26 cellular contexts compared by ENCODE assay signal in the genomic region with DNA sequence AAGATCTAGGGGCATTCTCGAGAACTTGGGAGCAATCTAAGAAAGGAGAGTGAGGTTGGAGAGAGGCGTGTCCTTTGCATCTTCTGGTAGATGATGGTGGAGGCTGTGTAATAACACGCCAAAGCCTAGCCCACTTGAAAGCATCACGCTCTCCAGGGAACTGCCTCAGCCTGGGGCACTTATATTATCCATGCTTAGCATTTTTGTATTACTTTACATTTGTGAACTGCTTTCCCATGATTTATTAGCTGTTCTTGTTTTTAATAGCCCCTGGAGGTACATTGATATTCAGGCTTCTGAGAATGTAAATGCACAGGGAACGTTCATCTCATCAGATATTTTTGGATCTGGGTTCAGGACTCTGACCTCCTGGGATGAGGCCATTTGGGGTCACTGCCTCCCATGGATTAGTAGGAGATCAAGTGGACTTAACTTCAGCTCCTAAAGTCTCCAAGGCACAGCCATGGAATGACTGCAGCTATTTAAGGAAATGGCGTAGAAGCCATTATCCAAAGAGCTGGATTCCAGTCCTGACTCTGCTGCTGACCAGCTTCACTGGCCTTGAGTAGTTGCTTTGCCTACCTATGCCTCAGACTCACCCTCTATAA.
DNase-seq lines count a peak whose midpoint lies in the region; ATAC-seq and TF ChIP-seq lines count a peak whose summit lies in the region.
"Had no signal": no experiment of that assay in that cellular context is flagged by ENCODE, and none has a peak within 500 bp of the region (broad histone marks: within the 10 kb centered on the region; RNA-seq: fewer than 3 reads in every experiment).

No MANE protein-coding gene starts in this region.

- H3K27me3 Mint-ChIP-seq in chondrocyte (ENCODE audit: low read depth) (no peaks in the 10 kb centered on the region), osteocyte (ENCODE audit: unreplicated experiment) (no peaks in the 10 kb centered on the region)
- H3K27me3 Mint-ChIP-seq: CD4-positive, alpha-beta memory T cell; effector memory CD8-positive, alpha-beta T cell had no signal

- H3K9me3 Mint-ChIP-seq in chondrocyte (ENCODE audit: low read depth) (no peaks in the 10 kb centered on the region), osteocyte (ENCODE audit: unreplicated experiment) (no peaks in the 10 kb centered on the region)
- H3K9me3 Mint-ChIP-seq: CD4-positive, alpha-beta memory T cell; effector memory CD8-positive, alpha-beta T cell had no signal

- H3K36me3 ChIP-seq in transverse colon = no peaks in the 10 kb centered on the region
- H3K36me3 ChIP-seq: brain microvascular endothelial cell, SJCRH30, tibial nerve had no signal

- H3K4me3 Mint-ChIP-seq in chondrocyte (ENCODE audit: unreplicated experiment) = peak overlapping the region; percentile 22
- no peak overlapping the region for H3K4me3 Mint-ChIP-seq in osteocyte (ENCODE audit: unreplicated experiment)
- H3K4me3 Mint-ChIP-seq: CD4-positive, alpha-beta memory T cell; effector memory CD8-positive, alpha-beta T cell had no signal

- H3K27me3 ChIP-seq in transverse colon = no peaks in the 10 kb centered on the region
- H3K27me3 ChIP-seq: brain microvascular endothelial cell, SJCRH30, tibial nerve had no signal

- ATAC-seq in HG03196 (IDR thresholded peaks at IDR 0.05; ENCODE audit: unreplicated experiment) (no peak), GM21576 (IDR thresholded peaks at IDR 0.05; ENCODE audit: unreplicated experiment) (no peak)
- ATAC-seq: effector memory CD8-positive, alpha-beta T cell had no signal

- no peak overlapping the region for H3K4me3 ChIP-seq in transverse colon
- H3K4me3 ChIP-seq: GM23248, SJCRH30, tibial nerve had no signal

- H3K36me3 Mint-ChIP-seq in chondrocyte (ENCODE audit: low read depth) = peaks cover 6% of the 10 kb centered on the region
- H3K36me3 Mint-ChIP-seq in osteocyte (ENCODE audit: unreplicated experiment) = peaks cover 7% of the 10 kb centered on the region

- H3K27ac Mint-ChIP-seq in chondrocyte (ENCODE audit: unreplicated experiment) (peak overlapping the region; percentile 83), osteocyte (ENCODE audit: unreplicated experiment) (peak overlapping the region; percentile 79)

- no peak for TF ChIP-seq POLR2A in transverse colon (IDR thresholded peaks at IDR 0.05)

- TF ChIP-seq CTCF in chondrocyte (IDR thresholded peaks at IDR 0.05) = no peak
- no peak for TF ChIP-seq CTCF in osteocyte (IDR thresholded peaks at IDR 0.05)
- TF ChIP-seq CTCF in transverse colon (IDR thresholded peaks at IDR 0.05) = no peak

- in situ Hi-C loops in transverse colon (cut with MboI; ENCODE audit: low pct_ligation_motif_present in 1 of 4, low pct_unique_long_range_greater_than_20kb in 1 of 4, low sequenced_read_pairs in 3 of 4) = loop anchor here in 3 of 4 donors (25.0 kb wide), 1 partner anchor 542 kb away; the partner anchor contains the start of gene BCL6 (in 3 of the 3)

- DNase-seq in DMS79 treated with DMSO at 0.1 percent for 48 hours (lab: John Stamatoyannopoulos, UW) = peak; percentile 17
- no peak for DNase-seq in DMS79 (lab: John Stamatoyannopoulos, UW)
- no peak for DNase-seq in chondrocyte (ENCODE audit: low spot score)
- DNase-seq in osteocyte (ENCODE audit: extremely low spot score, unreplicated experiment) = no peak
- no peak for DNase-seq in transverse colon
- no peak for DNase-seq in NCI-H526 treated with DMSO at 0.1 percent for 48 hours (lab: John Stamatoyannopoulos, UW)
- DNase-seq: 8988T; activated CD4-positive, alpha-beta T cell treated with anti-CD3 and anti-CD28 coated beads for 1 hour; activated CD8-positive, alpha-beta memory T cell treated with anti-CD3 and anti-CD28 coated beads for 24 hours; activated gamma-delta T cell treated with Interleukin-2 at 50 U/mL for 16 hours; activated T-cell treated with anti-CD3 and anti-CD28 coated beads, Interleukin-2, amount 50 U/mL, for 1 hour; brain microvascular endothelial cell; CD4-positive, alpha-beta memory T cell; effector memory CD8-positive, alpha-beta T cell; GM23248; KG1; kidney; NCI-H1436 treated with DMSO at 0.1 percent for 48 hours; NCI-H510A treated with DMSO at 0.1 percent for 48 hours; retina; SJCRH30; stimulated activated CD4-positive, alpha-beta T cell treated with anti-CD3 and anti-CD28 coated beads, Interleukin-4, amount 100 ng/mL, for 4 hours; stimulated activated naive CD4-positive, alpha-beta T cell treated with Interleukin-2 at 50 U/mL for 16 hours had no signal

- H3K4me1 ChIP-seq in transverse colon = peaks cover 19 to 47% (median 24%) of the 10 kb centered on the region in 4 donors
- H3K4me1 ChIP-seq: SJCRH30 had no signal

- 70 to 100% methylated on average over 2 to 6 of the region's 6 CpGs for WGBS in transverse colon (ENCODE audit: low coverage in 1 of 2), 2 donors

- H3K9me3 ChIP-seq in transverse colon = no peaks in the 10 kb centered on the region
- H3K9me3 ChIP-seq: SJCRH30, tibial nerve had no signal

- H3K27ac ChIP-seq in transverse colon = peak overlapping the region in 3 of 4 donors; percentile 4 to 79 (median 43)
- H3K27ac ChIP-seq: brain microvascular endothelial cell, GM23248, SJCRH30 had no signal

- intact Hi-C loops in transverse colon (cut with DNase I; ENCODE audit: low total_unique reads) = loop anchor here (10.0 kb wide), 1 partner anchor 224 kb away; no protein-coding TSS in a partner anchor

- H3K4me1 Mint-ChIP-seq in chondrocyte (ENCODE audit: low read depth) = peaks cover 76% of the 10 kb centered on the region
- H3K4me1 Mint-ChIP-seq in osteocyte (ENCODE audit: unreplicated experiment) = peaks cover 68% of the 10 kb centered on the region

- TF ChIP-seq EP300 in transverse colon (IDR thresholded peaks at IDR 0.05; ENCODE audit: low read depth) = no peak
